ENCODE assay signal across 9 cellular contexts in the genomic region with DNA sequence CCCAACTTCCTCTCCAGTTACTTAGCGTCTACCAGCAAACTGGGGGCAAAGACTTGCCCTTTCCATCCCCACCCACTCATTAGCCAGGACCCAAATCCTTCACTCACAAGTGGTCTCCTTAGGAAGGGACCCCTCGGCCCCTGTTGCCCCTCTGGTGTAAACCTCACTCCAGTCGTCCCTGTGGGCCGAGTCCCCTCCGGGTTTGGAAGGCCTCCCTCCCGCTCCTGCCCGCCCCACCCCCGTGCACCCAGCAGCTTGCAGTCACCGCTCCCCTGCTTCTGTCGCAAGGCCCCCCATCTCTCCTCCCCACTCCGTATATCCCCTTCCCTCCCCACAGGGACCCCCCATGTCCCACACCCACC. TPM values are rescaled to one million over a fixed set of nuclear protein-coding genes. Genes with fewer than 3 reads are reported as not detected.
A peak's percentile ranks its signal among the peaks of the same experiment; 100 is the strongest.
DNase-seq lines count a peak whose midpoint lies in the region; ATAC-seq, FAIRE-seq and TF ChIP-seq lines count a peak whose summit lies in the region.
"Had no signal": no experiment of that assay in that cellular context is flagged by ENCODE, and none has a peak within 500 bp of the region (broad histone marks: within the 10 kb centered on the region; RNA-seq: fewer than 3 reads in every experiment).

No MANE protein-coding gene starts in this region.

- H3K27me3 Mint-ChIP-seq in Calu3 (ENCODE audit: unreplicated experiment) = peaks cover 14% of the 10 kb centered on the region

- no peaks in the 10 kb centered on the region for H3F3A ChIP-seq in PC-3 (ENCODE audit: low read length, unreplicated experiment)

- peaks cover 19% of the 10 kb centered on the region for H3K36me3 ChIP-seq in PC-3 (ENCODE audit: low read depth, low read length)
- no peaks in the 10 kb centered on the region for H3K36me3 ChIP-seq in pancreas

- POLR2A ChIA-PET in PC-3 (lab: Charles Lee; ENCODE audit: unreplicated experiment) = interaction anchor here (0.6 kb wide), 1 partner anchor 232 kb away, joined by 8 read pairs; no protein-coding TSS in a partner anchor

- peak overlapping the region; percentile 50 for H3K27ac ChIP-seq in PC-3 (ENCODE audit: low read length)
- peak overlapping the region; percentile 48 for H3K27ac ChIP-seq in epithelial cell of prostate
- H3K27ac ChIP-seq in pancreas = peak overlapping the region in 3 of 4 donors; percentile 65 to 68 (median 65)

- intact Hi-C loops in Calu3 (cut with micrococcal nuclease; ENCODE audit: unreplicated experiment) = no loop called here
- intact Hi-C loops in PC-3 (cut with micrococcal nuclease) = no loop called here
- intact Hi-C loops in pancreas (cut with DNase I) = loop anchor here in 1 of 3 donors (5.0 kb wide), 1 partner anchor 84 kb away; no protein-coding TSS in a partner anchor

- H3K27ac Mint-ChIP-seq in Calu3 (ENCODE audit: unreplicated experiment) = peak overlapping the region; percentile 86

- peaks cover 54% of the 10 kb centered on the region for H3K4me1 ChIP-seq in PC-3 (ENCODE audit: insufficient read depth, low read length)
- H3K4me1 ChIP-seq in pancreas = peaks cover 2 to 15% (median 11%) of the 10 kb centered on the region in 3 donors

- DNase-seq in Calu3 (no peak), PC-3 (no peak), epithelial cell of prostate (ENCODE audit: low read depth, low spot score) (no peak), pancreas (peak in 2 of 6 donors; percentile 22 to 75), NCI-H187 (lab: John Stamatoyannopoulos, UW) (no peak), SK-N-DZ (ENCODE audit: low spot score) (no peak)
- DNase-seq in activated CD4-positive, CD25-positive, alpha-beta regulatory T cell treated with anti-CD3 and anti-CD28 coated beads, Interleukin-2, amount 50 U/mL, for 72 hours = no peak

- TF ChIP-seq CTCF in Calu3 (IDR thresholded peaks at IDR 0.05; ENCODE audit: unreplicated experiment) = no peak
- TF ChIP-seq CTCF in PC-3 (conservative IDR thresholded peaks at IDR 0.05; ENCODE audit: low read depth, low read length) = no peak
- no peak for TF ChIP-seq CTCF in pancreas (IDR thresholded peaks at IDR 0.05)

- H3K9ac ChIP-seq in PC-3 (ENCODE audit: low read length) = peak overlapping the region; percentile 95

- H3K4me2 ChIP-seq in PC-3 (ENCODE audit: low read length) = peak overlapping the region; percentile 99

- peak overlapping the region; percentile 79 for H3K4me3 Mint-ChIP-seq in Calu3 (ENCODE audit: low read depth, unreplicated experiment)

- H3K36me3 Mint-ChIP-seq in Calu3 (ENCODE audit: insufficient read depth, unreplicated experiment) = peaks cover 37% of the 10 kb centered on the region

- 28 to 32% methylated on average over 11 of the region's 11 CpGs for WGBS in pancreas, 2 donors

- ATAC-seq in PC-3 (no peak), pancreas (no peak), GM19035 (IDR thresholded peaks at IDR 0.05; ENCODE audit: unreplicated experiment) (no peak)

- peak overlapping the region; percentile 100 for H3K4me3 ChIP-seq in PC-3 (ENCODE audit: low read length)
- H3K4me3 ChIP-seq in pancreas = peak overlapping the region; percentile 82 to 93 (median 89)

- peaks cover 25% of the 10 kb centered on the region for H3K4me1 Mint-ChIP-seq in Calu3 (ENCODE audit: low read depth, unreplicated experiment)

- no peaks in the 10 kb centered on the region for H3K9me2 ChIP-seq in PC-3 (replicated peaks; ENCODE audit: low read length)

- H3K79me2 ChIP-seq in PC-3 (ENCODE audit: low read length) = peaks cover 60% of the 10 kb centered on the region

- H3K9me3 Mint-ChIP-seq in Calu3 (ENCODE audit: low read depth, unreplicated experiment) = no peaks in the 10 kb centered on the region

- CTCF ChIA-PET in Calu3 (lab: Charles Lee) = interaction anchor here (0.6 kb wide), 1 partner anchor 8 kb away, joined by 3 read pairs; no protein-coding TSS in a partner anchor
- CTCF ChIA-PET in PC-3 (lab: Charles Lee) = interaction anchor here (0.6 kb wide), 1 partner anchor 282 kb away, joined by 6 read pairs; no protein-coding TSS in a partner anchor

- no peaks in the 10 kb centered on the region for H3K9me3 ChIP-seq in PC-3 (ENCODE audit: low read length)
- H3K9me3 ChIP-seq in pancreas = no peaks in the 10 kb centered on the region

- no TSS peak for BruUV-seq in Calu3 (replicated peaks; lab: Mats Ljungman, UMichigan)
- BruUV-seq in PC-3 (replicated peaks; lab: Mats Ljungman, UMichigan) = no TSS peak

- no peaks in the 10 kb centered on the region for H3K27me3 ChIP-seq in PC-3 (ENCODE audit: low read length)
- H3K27me3 ChIP-seq in pancreas = no peaks in the 10 kb centered on the region

- FAIRE-seq in pancreas (lab: Jason Lieb, UNC) = no peak

- no peak overlapping the region for H2AFZ ChIP-seq in PC-3 (ENCODE audit: low read length)

- peaks cover 27% of the 10 kb centered on the region for H4K20me1 ChIP-seq in PC-3 (ENCODE audit: low read length)

RNA-seq across cellular contexts. Expression of gene EFHD2, which starts 1.2 kb away (rescaled TPM):
- total RNA-seq in Calu3 (2022) (51.0 and 57.8 TPM in 2 replicates), PC-3 (2014; rRNA removed) (192 and 271 TPM in 2 replicates), pancreas (10 to 100 TPM; 35.9 to 43.6 (median 38.8) TPM)
- polyA plus RNA-seq in pancreas = 10 to 100 TPM; 30.5 to 47.4 TPM
- 13.7 and 15.2 TPM in 2 replicates for polyA plus RNA-seq in SK-N-DZ (2014; cell fraction: cytosol; rRNA removed)
- 13.3 and 14.1 TPM in 2 replicates for polyA plus RNA-seq in SK-N-DZ (2014; cell fraction: nucleus; rRNA removed)

RNA-seq across cellular contexts. Expression of gene CTRC, which starts 27.4 kb away (rescaled TPM):
- total RNA-seq in Calu3 (2022) (not detected in 2 replicates), PC-3 (2014; rRNA removed) (0.18 TPM in 1 of 2 replicates, not detected in the other), pancreas (over 10,000 TPM in 1 of 6 donors, 1,000 to 10,000 TPM in 5; 7,866 to 13,867 (median 8,408) TPM)
- polyA plus RNA-seq in pancreas = 1,000 to 10,000 TPM; 3,972 to 5,613 TPM
- polyA plus RNA-seq in SK-N-DZ (2014; cell fraction: cytosol; rRNA removed) = not detected in 2 replicates
- polyA plus RNA-seq in SK-N-DZ (2014; cell fraction: nucleus; rRNA removed) = not detected in 2 replicates

RNA-seq across cellular contexts. Expression of gene CELA2A, which starts 45.7 kb away (rescaled TPM):
- total RNA-seq in Calu3 (2022) (not detected in 2 replicates), PC-3 (2014; rRNA removed) (not detected in 2 replicates), pancreas (over 10,000 TPM in 2 of 6 donors, 1,000 to 10,000 TPM in 3, 100 to 1,000 TPM in 1; 360 to 20,184 (median 5,030) TPM)
- 1,000 to 10,000 TPM; 2,295 to 3,502 TPM for polyA plus RNA-seq in pancreas
- polyA plus RNA-seq in SK-N-DZ (2014; cell fraction: cytosol; rRNA removed) = not detected in 2 replicates
- not detected in 2 replicates for polyA plus RNA-seq in SK-N-DZ (2014; cell fraction: nucleus; rRNA removed)
- total RNA-seq: subcutaneous adipose tissue had no signal

Comparison
In these comparisons a context has a peak if more than half of its experiments do, and no peak if none do; other contexts are left out.
1. RNA of gene CTRC, which starts 27.4 kb away (total RNA-seq): 7,866 to 13,867 TPM in pancreas; 0.18 TPM in PC-3 and not detected in Calu3; every median in the first group is over 1,000 times any median in the second.
2. RNA of gene CELA2A, which starts 45.7 kb away (total RNA-seq): 360 to 20,184 TPM in pancreas; not detected in Calu3 and not detected in PC-3; every median in the first group is over 100 times any median in the second.
3. Peak in every context shown above with its lines, with median percentiles within 50 percentile points of each other: H3K27ac ChIP-seq.